Comparison of ENCODE assay signal across 27 cellular contexts in the genomic region with DNA sequence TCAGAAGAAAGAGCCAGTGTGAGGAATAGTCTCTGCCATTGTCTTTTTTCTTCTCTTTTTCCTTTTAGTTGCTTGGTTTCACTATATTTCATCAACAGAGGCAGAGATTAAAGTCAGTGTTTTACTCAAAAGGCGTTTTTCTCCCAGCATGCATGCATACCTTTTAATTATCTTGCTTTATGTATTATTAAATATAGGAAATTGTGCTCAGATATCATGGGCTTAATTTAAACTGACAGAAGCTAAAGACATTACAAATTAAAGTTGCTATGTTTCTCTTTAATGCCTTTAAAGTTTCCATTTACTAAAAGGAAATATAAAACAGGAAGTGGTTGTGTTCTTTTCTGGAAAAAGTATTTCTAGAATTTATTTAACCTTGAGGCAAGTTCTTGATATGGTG.
"Had no signal": no experiment of that assay in that cellular context is flagged by ENCODE, and none has a peak within 500 bp of the region (broad histone marks: within the 10 kb centered on the region; RNA-seq: fewer than 3 reads in every experiment).

No MANE protein-coding gene starts in this region.

- H3K27me3 ChIP-seq: left lung, pancreas, suprapubic skin, tibial artery, upper lobe of right lung had no signal

- H3K4me3 ChIP-seq: left lung, lower lobe of right lung, pancreas, prostate gland, skin epidermis, suprapubic skin, thoracic aorta, tibial artery, upper lobe of right lung had no signal

- H3K27ac ChIP-seq: left lung, lower lobe of right lung, pancreas, prostate gland, skin epidermis, suprapubic skin, thoracic aorta, tibial artery, upper lobe of right lung had no signal

- H3K9me3 ChIP-seq: left lung, lower lobe of right lung, pancreas, prostate gland, suprapubic skin, thoracic aorta, tibial artery, upper lobe of right lung had no signal

- H3K4me1 ChIP-seq: left lung, lower lobe of right lung, pancreas, prostate gland, suprapubic skin, tibial artery, upper lobe of right lung had no signal

- ATAC-seq: left colon; left lung; lower lobe of right lung; naive thymus-derived CD8-positive, alpha-beta T cell; pancreas; right cardiac atrium; sciatic nerve; stimulated activated naive B cell treated with anti-CD40 and anti-IgM and Interleukin-4, amounts not matched to agents 10 μg/mL and 1 μg/mL and 100 μg/mL, for 72 hours; upper lobe of right lung had no signal

- DNase-seq: hypothalamus; immature natural killer cell; kidney; left colon; left lung; lower lobe of right lung; mammary epithelial cell; mesenchymal stem cell; naive thymus-derived CD8-positive, alpha-beta T cell; nucleus accumbens; pancreas; posterior cingulate gyrus; retina; right cardiac atrium; stimulated activated CD4-positive, alpha-beta T cell treated with anti-CD3 and anti-CD28 coated beads, Interleukin-12 subunit alpha, Interleukin-12 subunit beta, amount 100 ng/mL, for 4 hours; stimulated activated CD4-positive, alpha-beta T cell treated with anti-CD3 and anti-CD28 coated beads, Interleukin-15, amount 100 ng/mL, for 24 hours; stimulated activated CD4-positive, alpha-beta T cell treated with anti-CD3 and anti-CD28 coated beads, Interleukin-2, amount 100 ng/mL, for 24 hours; stimulated activated CD4-positive, alpha-beta T cell treated with anti-CD3 and anti-CD28 coated beads, Interleukin-4, amount 100 ng/mL, for 1 hour; stimulated activated naive B cell treated with anti-CD40 and anti-IgM and Interleukin-4, amounts not matched to agents 10 μg/mL and 1 μg/mL and 100 μg/mL, for 72 hours; tibial artery; trophoblast cell; upper lobe of right lung had no signal

- H3K36me3 ChIP-seq: left lung, lower lobe of right lung, pancreas, prostate gland, suprapubic skin, thoracic aorta, tibial artery, upper lobe of right lung had no signal
